28 cellular contexts compared by ENCODE assay signal in genomic region chr11:118417801-118418200, GRCh38. TPM values are rescaled to one million over a fixed set of nuclear protein-coding genes. Genes with fewer than 3 reads are reported as not detected.
DNase-seq lines count a peak whose midpoint lies in the region; ATAC-seq, FAIRE-seq and TF ChIP-seq lines count a peak whose summit lies in the region.
"Had no signal": no experiment of that assay in that cellular context is flagged by ENCODE, and none has a peak within 500 bp of the region (broad histone marks: within the 10 kb centered on the region; RNA-seq: fewer than 3 reads in every experiment).

No MANE protein-coding gene starts in this region.

- H3K4me3 ChIP-seq in H7 (ENCODE audit: insufficient read depth, low read depth, low read length) (no peak overlapping the region), RWPE2 (ENCODE audit: severe bottlenecking) (no peak overlapping the region), kidney (ENCODE audit: low read length in 2 of 2) (peak overlapping the region; percentile 38 to 47)
- H3K4me3 ChIP-seq: body of pancreas, heart right ventricle, right lobe of liver, thyroid gland, vagina had no signal

- H3K27ac ChIP-seq in RWPE2 (ENCODE audit: poor library complexity, severe bottlenecking) (no peak overlapping the region), kidney (ENCODE audit: low read depth in 2 of 2, low read length in 2 of 2) (peak overlapping the region; percentile 39 to 51)
- H3K27ac ChIP-seq: body of pancreas, HL-60, right lobe of liver, thyroid gland, vagina had no signal

- H3K9ac ChIP-seq in kidney (ENCODE audit: low read length in 2 of 2), result peak overlapping the region in 1 of 2 donors; percentile 13

- no peaks in the 10 kb centered on the region for H3K27me3 ChIP-seq in H7 (ENCODE audit: control insufficient read depth, insufficient read depth, low read length)
- H3K27me3 ChIP-seq in RWPE2 (ENCODE audit: insufficient read depth, poor library complexity, severe bottlenecking), result no peaks in the 10 kb centered on the region
- H3K27me3 ChIP-seq: body of pancreas, heart right ventricle, right lobe of liver, thyroid gland, vagina had no signal

- TF ChIP-seq CTCF in RWPE2 (IDR thresholded peaks at IDR 0.05; ENCODE audit: poor library complexity, severe bottlenecking) (no peak), kidney (IDR thresholded peaks at IDR 0.05; ENCODE audit: borderline replicate concordance, extremely low read depth, insufficient read depth) (no peak)

- intact Hi-C loops in kidney (cut with DNase I), result no loop called here

- peak; percentile 24 for DNase-seq in H7
- no peak for DNase-seq in RWPE2 (ENCODE audit: low spot score)
- no peak for DNase-seq in kidney
- DNase-seq in DMS 273 (lab: John Stamatoyannopoulos, UW; ENCODE audit: unreplicated experiment), result no peak
- DNase-seq in GM19238 (ENCODE audit: insufficient read length, low spot score), result no peak
- DNase-seq: activated CD4-positive, alpha-beta memory T cell treated with anti-CD3 and anti-CD28 coated beads, Interleukin-2, amount 10 ng/mL, durations not matched to agents 7 days and 5 days; activated CD8-positive, alpha-beta memory T cell treated with anti-CD3 and anti-CD28 coated beads, Interleukin-2, amount 50 U/mL, for 4 hours; activated naive CD4-positive, alpha-beta T cell treated with Interleukin-2 at 50 U/mL for 16 hours; body of pancreas; foreskin fibroblast; GOT3; heart right ventricle; Karpas-422; left colon; MV-4-11; NCI-H1436; NCI-H226; NCI-H526 treated with DMSO at 0.1 percent for 48 hours; NK-92 treated with Interleukin-12 subunit alpha and Interleukin-12 subunit beta, amount 100 ng/mL, for 24 hours; right lobe of liver; SIG-M5; thyroid gland had no signal

- no peak for FAIRE-seq in kidney (lab: Jason Lieb, UNC)
- FAIRE-seq: HepG2 had no signal

- H3K36me3 ChIP-seq in H7 (replicated peaks; ENCODE audit: control insufficient read depth, insufficient read depth, low read length) (no peaks in the 10 kb centered on the region), RWPE2 (ENCODE audit: low read depth) (no peaks in the 10 kb centered on the region), kidney (ENCODE audit: control insufficient read depth in 1 of 2, insufficient read depth in 2 of 2, low read length in 2 of 2) (no peaks in the 10 kb centered on the region)
- H3K36me3 ChIP-seq: right lobe of liver, thyroid gland, vagina had no signal

- peaks cover 5% of the 10 kb centered on the region for H3K4me1 ChIP-seq in RWPE2 (ENCODE audit: insufficient read depth, poor library complexity, severe bottlenecking)
- peaks cover 0 to 15% of the 10 kb centered on the region in 2 donors for H3K4me1 ChIP-seq in kidney (ENCODE audit: control insufficient read depth in 1 of 2, insufficient read depth in 1 of 2, low read depth in 1 of 2, low read length in 2 of 2)
- H3K4me1 ChIP-seq: right lobe of liver, thyroid gland, vagina had no signal

- ATAC-seq in RWPE2 (ENCODE audit: low read depth) (peak; percentile 43; the same call in 2 of the 3 replicates), GM19397 (IDR thresholded peaks at IDR 0.05; ENCODE audit: unreplicated experiment) (no peak), HG03175 (IDR thresholded peaks at IDR 0.05; ENCODE audit: unreplicated experiment) (no peak)
- ATAC-seq: body of pancreas, esophagus mucosa, heart right ventricle, HepG2 had no signal

- no peaks in the 10 kb centered on the region for H3K9me3 ChIP-seq in RWPE2 (ENCODE audit: severe bottlenecking)
- no peaks in the 10 kb centered on the region for H3K9me3 ChIP-seq in kidney (ENCODE audit: control insufficient read depth in 1 of 2, low read length in 2 of 2)
- H3K9me3 ChIP-seq: body of pancreas, heart right ventricle, right lobe of liver, thyroid gland, vagina had no signal

RNA-seq across cellular contexts. Expression of gene ATP5MG, which starts 16.4 kb away (rescaled TPM):
- total RNA-seq in H7 (2014; rRNA removed; shearing (Covaris generic)), result 98.8 and 118 TPM in 2 replicates
- total RNA-seq in kidney, result 173 TPM
- polyA plus RNA-seq in kidney (ENCODE audit: insufficient read depth, low read depth, low replicate concordance), result 811 TPM

RNA-seq across cellular contexts. Expression of gene KMT2A, which starts 18.5 kb away (rescaled TPM):
- 20.6 and 31.1 TPM in 2 replicates for total RNA-seq in H7 (2014; rRNA removed; shearing (Covaris generic))
- total RNA-seq in kidney, result 85.1 TPM
- polyA plus RNA-seq in kidney (ENCODE audit: insufficient read depth, low read depth, low replicate concordance), result 5.6 TPM

RNA-seq across cellular contexts. Expression of gene UBE4A, which starts 58.4 kb away (rescaled TPM):
- 34.3 and 39.1 TPM in 2 replicates for total RNA-seq in H7 (2014; rRNA removed; shearing (Covaris generic))
- total RNA-seq in kidney, result 39.2 TPM
- polyA plus RNA-seq in kidney (ENCODE audit: insufficient read depth, low read depth, low replicate concordance), result 11.2 TPM

Comparison
In these comparisons a context has a peak if more than half of its experiments do, and no peak if none do; other contexts are left out.
1. H3K4me3 ChIP-seq: peak in kidney (2 of 2); none in H7 (single experiment) and RWPE2 (single experiment).